In the genomic region with DNA sequence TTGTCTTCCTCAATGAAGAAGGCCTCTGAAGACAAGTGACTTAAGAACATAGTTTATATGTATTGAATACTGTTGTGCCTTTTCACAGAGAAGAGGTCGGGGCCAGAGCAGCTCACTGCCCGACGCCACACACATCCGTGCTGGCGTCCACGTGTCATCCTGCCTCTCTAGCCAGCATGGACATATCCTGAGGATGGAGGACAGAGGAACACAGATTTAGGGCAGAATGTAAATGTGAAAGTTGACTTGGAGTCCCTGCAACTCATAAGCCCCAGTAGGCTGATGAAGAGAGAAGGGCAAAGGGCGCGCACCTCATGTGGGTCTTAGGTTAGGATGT, we compare ENCODE assay signal across 12 cellular contexts. TPM values are rescaled to one million over a fixed set of nuclear protein-coding genes. Genes with fewer than 3 reads are reported as not detected.
DNase-seq lines count a peak whose midpoint lies in the region; ATAC-seq and TF ChIP-seq lines count a peak whose summit lies in the region.
"Had no signal": no experiment of that assay in that cellular context is flagged by ENCODE, and none has a peak within 500 bp of the region (broad histone marks: within the 10 kb centered on the region; RNA-seq: fewer than 3 reads in every experiment).

No MANE protein-coding gene starts in this region.

- H4K20me1 ChIP-seq in IMR-90 (ENCODE audit: insufficient read depth, low read length) (peaks cover 22% of the 10 kb centered on the region; the same call in 1 of the 2 replicates), OCI-LY7 (ENCODE audit: insufficient read depth, low read length) (no peaks in the 10 kb centered on the region)

- H2AFZ ChIP-seq in IMR-90 (replicated peaks; ENCODE audit: low read length, poor library complexity) (no peak overlapping the region), OCI-LY7 (ENCODE audit: low read length) (no peak overlapping the region)

- ATAC-seq in IMR-90 (ENCODE audit: low read depth) = no peak
- ATAC-seq in body of pancreas = no peak

- H3K4me1 Mint-ChIP-seq in T-helper 2 cell treated with Interferon-gamma antibody and Interleukin-4, amounts not matched to agents 5 μg/mL and 100 μg/mL, for 36 hours (ENCODE audit: low read depth) = peaks cover 68% of the 10 kb centered on the region
- H3K4me1 Mint-ChIP-seq in osteocyte (ENCODE audit: unreplicated experiment) = peaks cover 33% of the 10 kb centered on the region

- H3K79me2 ChIP-seq in OCI-LY7 (ENCODE audit: insufficient read depth, low read depth, low read length) = no peaks in the 10 kb centered on the region

- H2AK9ac ChIP-seq in IMR-90 (replicated peaks; ENCODE audit: low read depth, low read length, poor library complexity) = no peak overlapping the region

- intact Hi-C loops in IMR-90 (cut with micrococcal nuclease) = loop anchor here (10.0 kb wide), 1 partner anchor 141 kb away; no protein-coding TSS in a partner anchor
- intact Hi-C loops in body of pancreas (cut with DNase I) = no loop called here
- intact Hi-C loops in OCI-LY7 (cut with micrococcal nuclease; ENCODE audit: unreplicated experiment) = loop anchor here (2.0 kb wide), 1 partner anchor 19 kb away; no protein-coding TSS in a partner anchor

- BruUV-seq in IMR-90 (replicated peaks; lab: Mats Ljungman, UMichigan) (no TSS peak), OCI-LY7 (replicated peaks; lab: Mats Ljungman, UMichigan) (no TSS peak)

- no peak overlapping the region for H2BK5ac ChIP-seq in IMR-90 (ENCODE audit: low read depth, low read length, poor library complexity, severe bottlenecking)

- H3K27ac ChIP-seq in IMR-90 (ENCODE audit: insufficient read depth, low read length) = no peak overlapping the region
- H3K27ac ChIP-seq in body of pancreas = peak overlapping the region in 3 of 4 donors; percentile 79 to 93 (median 92)
- H3K27ac ChIP-seq in OCI-LY7 (ENCODE audit: low read depth, low read length, poor library complexity, severe bottlenecking) = no peak overlapping the region

- peaks cover 17% of the 10 kb centered on the region for H3K4me1 ChIP-seq in IMR-90 (ENCODE audit: control insufficient read depth, insufficient read depth, low read length)
- H3K4me1 ChIP-seq in body of pancreas = peaks cover 67% of the 10 kb centered on the region
- peaks cover 15% of the 10 kb centered on the region for H3K4me1 ChIP-seq in OCI-LY7 (ENCODE audit: insufficient read depth, low read length, poor library complexity, severe bottlenecking)

- POLR2A ChIA-PET in IMR-90 (lab: Charles Lee; ENCODE audit: unreplicated experiment) (no interaction called here), OCI-LY7 (lab: Charles Lee) (no interaction called here)

- H3K18ac ChIP-seq in IMR-90 (ENCODE audit: low read depth, low read length) = no peak overlapping the region

- no peak overlapping the region for H3K27ac Mint-ChIP-seq in T-helper 2 cell treated with Interferon-gamma antibody and Interleukin-4, amounts not matched to agents 5 μg/mL and 100 μg/mL, for 36 hours
- H3K27ac Mint-ChIP-seq in osteocyte (ENCODE audit: unreplicated experiment) = no peak overlapping the region

- H3K36me3 Mint-ChIP-seq in T-helper 2 cell treated with Interferon-gamma antibody and Interleukin-4, amounts not matched to agents 5 μg/mL and 100 μg/mL, for 36 hours (ENCODE audit: low read depth) = peaks cover 4% of the 10 kb centered on the region
- no peaks in the 10 kb centered on the region for H3K36me3 Mint-ChIP-seq in osteocyte (ENCODE audit: unreplicated experiment)

- no peak overlapping the region for H2BK20ac ChIP-seq in IMR-90 (ENCODE audit: low read depth, low read length)

- dilution Hi-C loops in IMR-90 (cut with HindIII; ENCODE audit: low sequenced_read_pairs, unreplicated experiment) = no loop called here

- no peaks in the 10 kb centered on the region for H3K9me3 Mint-ChIP-seq in T-helper 2 cell treated with Interferon-gamma antibody and Interleukin-4, amounts not matched to agents 5 μg/mL and 100 μg/mL, for 36 hours
- no peaks in the 10 kb centered on the region for H3K9me3 Mint-ChIP-seq in osteocyte (ENCODE audit: unreplicated experiment)

- no peaks in the 10 kb centered on the region for H3K9me2 ChIP-seq in OCI-LY7 (ENCODE audit: insufficient read depth, low read length)

- no peak overlapping the region for H2BK120ac ChIP-seq in IMR-90 (ENCODE audit: low read depth, low read length)

- no peak for TF ChIP-seq RAD21 in IMR-90 (IDR thresholded peaks at IDR 0.05; ENCODE audit: low read length)

- no peaks in the 10 kb centered on the region for H3K27me3 Mint-ChIP-seq in T-helper 2 cell treated with Interferon-gamma antibody and Interleukin-4, amounts not matched to agents 5 μg/mL and 100 μg/mL, for 36 hours (ENCODE audit: low read depth)
- H3K27me3 Mint-ChIP-seq in osteocyte (ENCODE audit: unreplicated experiment) = no peaks in the 10 kb centered on the region

- peaks cover 3% of the 10 kb centered on the region; the same call in 1 of the 2 replicates for H3K9me1 ChIP-seq in IMR-90 (ENCODE audit: insufficient read depth, low read length)

- H3K27me3 ChIP-seq in IMR-90 (ENCODE audit: control insufficient read depth, insufficient read depth, low read length) (no peaks in the 10 kb centered on the region), body of pancreas (no peaks in the 10 kb centered on the region)
- H3K27me3 ChIP-seq: transverse colon had no signal

- TF ChIP-seq POLR2A in IMR-90 (IDR thresholded peaks at IDR 0.05; ENCODE audit: low read depth, low read length) = no peak
- TF ChIP-seq POLR2A in body of pancreas (IDR thresholded peaks at IDR 0.05) = no peak

- no peak overlapping the region for H3K23ac ChIP-seq in IMR-90 (ENCODE audit: low read depth, low read length)

- in situ Hi-C loops in IMR-90 (cut with MboI; ENCODE audit: low sequenced_read_pairs) = no loop called here

- no peak overlapping the region for H3K4ac ChIP-seq in IMR-90 (ENCODE audit: low read depth, low read length)

- no peak overlapping the region for H3K9ac ChIP-seq in IMR-90 (ENCODE audit: low read depth, low read length)

- H3K4me3 ChIP-seq in IMR-90 (ENCODE audit: insufficient read depth, low read depth, low read length) = no peak overlapping the region
- no peak overlapping the region for H3K4me3 ChIP-seq in body of pancreas
- no peak overlapping the region for H3K4me3 ChIP-seq in OCI-LY7 (ENCODE audit: low read depth, low read length, poor library complexity, severe bottlenecking)

- H3K56ac ChIP-seq in IMR-90 (ENCODE audit: extremely low read depth, insufficient read depth, low read length) = no peak overlapping the region

- peak overlapping the region; percentile 13; the same call in 1 of the 2 replicates for H2AK5ac ChIP-seq in IMR-90 (ENCODE audit: low read depth, low read length)

- peak overlapping the region; percentile 93 for H3K4me3 Mint-ChIP-seq in T-helper 2 cell treated with Interferon-gamma antibody and Interleukin-4, amounts not matched to agents 5 μg/mL and 100 μg/mL, for 36 hours
- peak overlapping the region; percentile 73 for H3K4me3 Mint-ChIP-seq in osteocyte (ENCODE audit: unreplicated experiment)

- H3K4me2 ChIP-seq in IMR-90 (ENCODE audit: low read depth, low read length) (no peak overlapping the region), OCI-LY7 (ENCODE audit: low read length) (no peak overlapping the region)

- DNase-seq in T-helper 2 cell treated with Interferon-gamma antibody and Interleukin-4, amounts not matched to agents 5 μg/mL and 100 μg/mL, for 36 hours (ENCODE audit: low spot score) = no peak
- DNase-seq in T-helper 2 cell (no peak), IMR-90 (no peak), body of pancreas (no peak), osteocyte (ENCODE audit: extremely low spot score, unreplicated experiment) (no peak), OCI-LY7 (ENCODE audit: low spot score) (no peak), NCI-H2227 treated with DMSO at 0.1 percent for 48 hours (lab: John Stamatoyannopoulos, UW) (no peak), glomerular visceral epithelial cell (ENCODE audit: extremely low spot score) (no peak)
- DNase-seq: DMS 273 treated with DMSO at 0.1 percent for 48 hours, NCI-H1694, NCI-H526, transverse colon had no signal

- H4K5ac ChIP-seq in IMR-90 (ENCODE audit: low read depth, low read length) = no peak overlapping the region

- no peak overlapping the region for H3K14ac ChIP-seq in IMR-90 (replicated peaks; ENCODE audit: low read depth, low read length)

- H4K8ac ChIP-seq in IMR-90 (ENCODE audit: low read depth in 2 of 2, low read length in 2 of 2) = no peak overlapping the region

- CTCF ChIA-PET in IMR-90 (lab: Yijun Ruan, JAX) (interaction anchor here (0.9 kb wide), 1 partner anchor 53 kb away, joined by 4 read pairs; no protein-coding TSS in a partner anchor), OCI-LY7 (lab: Charles Lee; ENCODE audit: unreplicated experiment) (no interaction called here)

- H3K36me3 ChIP-seq in IMR-90 (ENCODE audit: control insufficient read depth, insufficient read depth, low read length) (no peaks in the 10 kb centered on the region), body of pancreas (replicated peaks in 1 of 2; ENCODE audit: insufficient read depth in 1 of 2, low read depth in 2 of 2) (no peaks in the 10 kb centered on the region), OCI-LY7 (ENCODE audit: insufficient read depth, low read length) (no peaks in the 10 kb centered on the region)
- H3K36me3 ChIP-seq: transverse colon had no signal

- H3K9me3 ChIP-seq in IMR-90 (ENCODE audit: control insufficient read depth, insufficient read depth, low read length) (no peaks in the 10 kb centered on the region), body of pancreas (no peaks in the 10 kb centered on the region), OCI-LY7 (ENCODE audit: low read length) (no peaks in the 10 kb centered on the region)
- H3K9me3 ChIP-seq: transverse colon had no signal

- 100% methylated on average over 2 of the region's 8 CpGs; no CpG with 5 or more reads in 1 of the 2 experiments for WGBS in IMR-90 (ENCODE audit: extremely low coverage in 2 of 2, insufficient read length in 1 of 2), 2 experiments
- 91 to 92% methylated on average over 8 of the region's 8 CpGs for WGBS in body of pancreas, 2 donors

- H3K79me1 ChIP-seq in IMR-90 (ENCODE audit: low read depth in 1 of 2, low read length in 2 of 2) = peaks cover 10 to 36% of the 10 kb centered on the region in 2 experiments; a peak in 3 of 4 replicates

- H4K91ac ChIP-seq in IMR-90 (ENCODE audit: insufficient read depth, low read depth, low read length) = no peak overlapping the region

- no peak for TF ChIP-seq CTCF in IMR-90 (conservative IDR thresholded peaks at IDR 0.05; ENCODE audit: low read depth, low read length)
- TF ChIP-seq CTCF in body of pancreas (IDR thresholded peaks at IDR 0.05) = no peak
- no peak for TF ChIP-seq CTCF in osteocyte (IDR thresholded peaks at IDR 0.05)
- TF ChIP-seq CTCF in OCI-LY7 (conservative IDR thresholded peaks at IDR 0.05; ENCODE audit: low read length) = no peak

- H2BK15ac ChIP-seq in IMR-90 (ENCODE audit: low read depth, low read length) = no peak overlapping the region

RNA-seq across cellular contexts. Expression of gene GPR146, which starts 1.3 kb away (rescaled TPM):
- total RNA-seq in IMR-90 (2012; rRNA removed) (0.83 and 2.2 TPM in 2 replicates), body of pancreas (10 to 100 TPM in 1 of 2 donors, 1 to 10 TPM in 1; 8.8 to 11.2 TPM), osteocyte (1.9 and 2.8 TPM in 2 replicates), OCI-LY7 (2022) (0.77 and 3.3 TPM in 2 replicates)
- 2.5 and 3.4 TPM in 2 replicates for polyA plus RNA-seq in IMR-90 (2012; rRNA removed)
- polyA plus RNA-seq in IMR-90 (2012; cell fraction: cytosol; rRNA removed) = 1.9 and 8.1 TPM in 2 replicates
- polyA plus RNA-seq in IMR-90 (2012; cell fraction: nucleus; rRNA removed; ENCODE audit: low replicate concordance) = 4.5 and 7.4 TPM in 2 replicates
- 0.62 and 0.95 TPM in 2 replicates for total RNA-seq in OCI-LY7 (2014; rRNA removed; shearing (Covaris generic))

RNA-seq across cellular contexts. Expression of gene GPER1, which starts 42.2 kb away (rescaled TPM):
- total RNA-seq in IMR-90 (2012; rRNA removed) (2.0 and 2.2 TPM in 2 replicates), body of pancreas (1 to 10 TPM in 1 of 2 donors, not detected in 1; 1.0 TPM), osteocyte (2.5 and 3.0 TPM in 2 replicates), OCI-LY7 (2022) (44.7 and 75.9 TPM in 2 replicates)
- 5.8 and 6.3 TPM in 2 replicates for polyA plus RNA-seq in IMR-90 (2012; rRNA removed)
- 3.5 and 8.8 TPM in 2 replicates for polyA plus RNA-seq in IMR-90 (2012; cell fraction: cytosol; rRNA removed)
- 10.8 and 20.8 TPM in 2 replicates for polyA plus RNA-seq in IMR-90 (2012; cell fraction: nucleus; rRNA removed; ENCODE audit: low replicate concordance)
- 22.9 and 34.9 TPM in 2 replicates for total RNA-seq in OCI-LY7 (2014; rRNA removed; shearing (Covaris generic))

Comparison
In these comparisons a context has a peak if more than half of its experiments do, and no peak if none do; other contexts are left out.
1. H3K27ac ChIP-seq: peak in body of pancreas (3 of 4); none in IMR-90 (single experiment) and OCI-LY7 (single experiment).